In the genomic region with DNA sequence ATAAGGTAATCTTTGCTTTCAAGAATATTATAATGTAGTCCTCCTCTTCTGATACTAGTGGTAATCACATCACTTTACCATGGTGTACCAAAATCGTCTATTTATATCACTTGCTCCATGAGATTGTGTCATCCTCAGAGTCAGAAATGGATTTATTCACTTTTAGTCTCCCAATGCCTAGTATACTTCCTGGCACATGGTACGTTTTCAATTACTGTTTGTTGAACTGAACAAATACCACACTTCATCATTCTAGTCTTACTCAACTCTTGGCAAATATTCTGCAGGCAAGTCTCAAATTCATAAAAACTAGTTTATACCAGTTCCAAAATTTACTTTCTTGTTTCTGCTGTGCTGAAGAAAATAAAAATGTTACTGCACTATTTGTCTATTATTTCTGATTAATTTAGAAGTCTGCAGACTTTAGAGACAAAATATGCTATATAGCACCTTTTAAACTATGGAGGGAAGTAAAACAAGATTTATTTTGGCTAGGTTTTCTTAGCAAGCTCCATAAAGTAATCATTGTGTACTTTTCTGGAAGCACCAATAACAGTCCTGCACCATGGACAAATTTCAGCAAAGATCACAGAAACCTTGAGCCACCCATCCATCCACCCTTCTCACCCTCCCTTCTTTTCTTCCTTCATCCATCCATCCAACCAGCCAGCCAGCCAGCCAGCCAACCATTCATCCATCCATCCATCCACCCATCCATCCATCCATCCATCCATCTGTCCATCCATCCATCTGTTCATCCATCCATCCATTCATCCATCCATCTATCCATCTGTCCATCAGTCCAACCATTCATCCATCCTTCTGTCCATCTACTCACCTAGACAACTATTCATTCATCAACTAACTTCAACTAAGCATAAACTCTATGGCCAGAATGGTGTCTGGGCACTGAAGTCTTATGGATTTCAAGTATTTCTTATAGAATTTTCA, we compare ENCODE assay signal across 14 cellular contexts.
DNase-seq lines count a peak whose midpoint lies in the region; ATAC-seq and TF ChIP-seq lines count a peak whose summit lies in the region.
"Had no signal": no experiment of that assay in that cellular context is flagged by ENCODE, and none has a peak within 500 bp of the region (broad histone marks: within the 10 kb centered on the region; RNA-seq: fewer than 3 reads in every experiment).

No MANE protein-coding gene starts in this region.

- no peaks in the 10 kb centered on the region for H3K27me3 ChIP-seq in right atrium auricular region
- H3K27me3 ChIP-seq: thyroid gland had no signal

- H3K4me3 Mint-ChIP-seq in activated CD8-positive, alpha-beta memory T cell treated with anti-CD3 and anti-CD28 coated beads, Interleukin-2, amount 10 ng/mL, durations not matched to agents 7 days and 5 days = no peak overlapping the region
- no peak overlapping the region for H3K4me3 Mint-ChIP-seq in natural killer cell treated with Interleukin-12 subunit alpha and Interleukin-12 subunit beta and Interleukin-15 and Interleukin-18, amount 100 ng/mL, for 72 hours

- in situ Hi-C loops in astrocyte of the spinal cord (cut with HindIII; ENCODE audit: low sequenced_read_pairs) = no loop called here

- CTCF ChIA-PET in activated CD8-positive, alpha-beta memory T cell treated with anti-CD3 and anti-CD28 coated beads, Interleukin-2, amount 10 ng/mL, durations not matched to agents 7 days and 5 days (lab: Charles Lee) = no interaction called here

- ATAC-seq in Right ventricle myocardium superior (ENCODE audit: poor library complexity) (peak; percentile 43), HG02938 (IDR thresholded peaks at IDR 0.05; ENCODE audit: unreplicated experiment) (no peak)
- no peak for ATAC-seq in activated CD8-positive, alpha-beta memory T cell treated with anti-CD3 and anti-CD28 coated beads, Interleukin-2, amount 10 ng/mL, durations not matched to agents 7 days and 5 days
- no peak for ATAC-seq in natural killer cell treated with Interleukin-12 subunit alpha and Interleukin-12 subunit beta and Interleukin-15 and Interleukin-18, amount 100 ng/mL, for 72 hours
- ATAC-seq: A549 had no signal

- H3K36me3 Mint-ChIP-seq in activated CD8-positive, alpha-beta memory T cell treated with anti-CD3 and anti-CD28 coated beads, Interleukin-2, amount 10 ng/mL, durations not matched to agents 7 days and 5 days = no peaks in the 10 kb centered on the region
- no peaks in the 10 kb centered on the region for H3K36me3 Mint-ChIP-seq in natural killer cell treated with Interleukin-12 subunit alpha and Interleukin-12 subunit beta and Interleukin-15 and Interleukin-18, amount 100 ng/mL, for 72 hours

- H3K9me3 Mint-ChIP-seq in activated CD8-positive, alpha-beta memory T cell treated with anti-CD3 and anti-CD28 coated beads, Interleukin-2, amount 10 ng/mL, durations not matched to agents 7 days and 5 days (ENCODE audit: low read depth) = no peaks in the 10 kb centered on the region
- no peaks in the 10 kb centered on the region for H3K9me3 Mint-ChIP-seq in natural killer cell treated with Interleukin-12 subunit alpha and Interleukin-12 subunit beta and Interleukin-15 and Interleukin-18, amount 100 ng/mL, for 72 hours

- H3K36me3 ChIP-seq in right atrium auricular region = no peaks in the 10 kb centered on the region
- H3K36me3 ChIP-seq: thyroid gland had no signal

- intact Hi-C loops in Right ventricle myocardium superior (cut with DNase I) = no loop called here

- H3K9me3 ChIP-seq in right atrium auricular region = no peaks in the 10 kb centered on the region
- H3K9me3 ChIP-seq: A549, thyroid gland had no signal

- no peaks in the 10 kb centered on the region for H3K4me1 Mint-ChIP-seq in activated CD8-positive, alpha-beta memory T cell treated with anti-CD3 and anti-CD28 coated beads, Interleukin-2, amount 10 ng/mL, durations not matched to agents 7 days and 5 days
- no peaks in the 10 kb centered on the region for H3K4me1 Mint-ChIP-seq in natural killer cell treated with Interleukin-12 subunit alpha and Interleukin-12 subunit beta and Interleukin-15 and Interleukin-18, amount 100 ng/mL, for 72 hours (ENCODE audit: low read depth in 2 of 2)

- H3K4me1 ChIP-seq in right atrium auricular region = no peaks in the 10 kb centered on the region
- H3K4me1 ChIP-seq: A549 had no signal

- TF ChIP-seq CTCF in right atrium auricular region (IDR thresholded peaks at IDR 0.05) (no peak), astrocyte of the spinal cord (IDR thresholded peaks at IDR 0.05; ENCODE audit: low read depth, low read length) (no peak)

- H3K4me3 ChIP-seq in right atrium auricular region (no peak overlapping the region), astrocyte of the spinal cord (ENCODE audit: low read depth, low read length) (no peak overlapping the region)
- H3K4me3 ChIP-seq: A549, thyroid gland had no signal

- DNase-seq in Right ventricle myocardium superior (no peak), right atrium auricular region (ENCODE audit: low spot score) (no peak), astrocyte of the spinal cord (ENCODE audit: low read depth, low spot score) (peak; percentile 49), hepatic stellate cell (ENCODE audit: low spot score) (peak; percentile 24), DMS114 treated with DMSO at 0.1 percent for 48 hours (lab: John Stamatoyannopoulos, UW; ENCODE audit: unreplicated experiment) (no peak)
- no peak for DNase-seq in activated CD8-positive, alpha-beta memory T cell treated with anti-CD3 and anti-CD28 coated beads, Interleukin-2, amount 10 ng/mL, durations not matched to agents 7 days and 5 days
- DNase-seq in natural killer cell treated with Interleukin-12 subunit alpha and Interleukin-12 subunit beta and Interleukin-15 and Interleukin-18, amount 100 ng/mL, for 72 hours (ENCODE audit: low spot score) = no peak
- DNase-seq: DND-41; effector CD8-positive, alpha-beta T cell; KG1; OCI-M1; thyroid gland had no signal

- no peak overlapping the region for H3K27ac ChIP-seq in right atrium auricular region
- H3K27ac ChIP-seq: A549, thyroid gland had no signal

- H3K27me3 Mint-ChIP-seq in activated CD8-positive, alpha-beta memory T cell treated with anti-CD3 and anti-CD28 coated beads, Interleukin-2, amount 10 ng/mL, durations not matched to agents 7 days and 5 days = peaks cover 61% of the 10 kb centered on the region
- H3K27me3 Mint-ChIP-seq in natural killer cell treated with Interleukin-12 subunit alpha and Interleukin-12 subunit beta and Interleukin-15 and Interleukin-18, amount 100 ng/mL, for 72 hours = peaks cover 45 to 85% of the 10 kb centered on the region in 2 donors

- no peak overlapping the region for H3K27ac Mint-ChIP-seq in activated CD8-positive, alpha-beta memory T cell treated with anti-CD3 and anti-CD28 coated beads, Interleukin-2, amount 10 ng/mL, durations not matched to agents 7 days and 5 days
- H3K27ac Mint-ChIP-seq in natural killer cell treated with Interleukin-12 subunit alpha and Interleukin-12 subunit beta and Interleukin-15 and Interleukin-18, amount 100 ng/mL, for 72 hours = no peak overlapping the region

Comparison
In these comparisons a context has a peak if more than half of its experiments do, and no peak if none do; other contexts are left out.
1. DNase-seq: peak in astrocyte of the spinal cord (single experiment) and hepatic stellate cell (single experiment); none in Right ventricle myocardium superior (single experiment), right atrium auricular region (single experiment), activated CD8-positive, alpha-beta memory T cell treated with anti-CD3 and anti-CD28 coated beads, Interleukin-2, amount 10 ng/mL, durations not matched to agents 7 days and 5 days (single experiment), DMS114 treated with DMSO at 0.1 percent for 48 hours (single experiment) and natural killer cell treated with Interleukin-12 subunit alpha and Interleukin-12 subunit beta and Interleukin-15 and Interleukin-18, amount 100 ng/mL, for 72 hours (single experiment).